8 cellular contexts compared by ENCODE assay signal in genomic region chr4:102263024-102263787, GRCh38.
DNase-seq lines count a peak whose midpoint lies in the region; ATAC-seq and TF ChIP-seq lines count a peak whose summit lies in the region.

No MANE protein-coding gene starts in this region.

- intact Hi-C loops in tibial artery (cut with DNase I; ENCODE audit: low total_unique reads): no loop called here
- intact Hi-C loops in ovary (cut with DNase I): no loop called here

- no peak for TF ChIP-seq EP300 in ovary (IDR thresholded peaks at IDR 0.05)

- TF ChIP-seq POLR2A in ovary (IDR thresholded peaks at IDR 0.05): no peak

- no peaks in the 10 kb centered on the region for H3K9me3 ChIP-seq in adipocyte (ENCODE audit: control insufficient read depth, low read length)
- H3K9me3 ChIP-seq in tibial artery: no peaks in the 10 kb centered on the region
- H3K9me3 ChIP-seq in ovary: no peaks in the 10 kb centered on the region

- H3K27ac ChIP-seq in tibial artery (no peak overlapping the region), ovary (no peak overlapping the region)

- peaks cover 2% of the 10 kb centered on the region for H3K4me1 ChIP-seq in adipocyte (ENCODE audit: control insufficient read depth, insufficient read depth, low read length)
- no peaks in the 10 kb centered on the region for H3K4me1 ChIP-seq in tibial artery
- H3K4me1 ChIP-seq in ovary (ENCODE audit: insufficient read depth): no peaks in the 10 kb centered on the region

- peak; percentile 94 for ATAC-seq in GM18907 (IDR thresholded peaks at IDR 0.05; ENCODE audit: unreplicated experiment)
- ATAC-seq in HG02981 (IDR thresholded peaks at IDR 0.05; ENCODE audit: unreplicated experiment): peak; percentile 89

- no peak overlapping the region for H3K9ac ChIP-seq in adipocyte (ENCODE audit: low read length)

- TF ChIP-seq CTCF in tibial artery (IDR thresholded peaks at IDR 0.05): peak; percentile 40 to 43
- no peak for TF ChIP-seq CTCF in ovary (IDR thresholded peaks at IDR 0.05)

- H3K27me3 ChIP-seq in adipocyte (replicated peaks; ENCODE audit: control insufficient read depth, insufficient read depth, low read length) (no peaks in the 10 kb centered on the region), tibial artery (no peaks in the 10 kb centered on the region), ovary (no peaks in the 10 kb centered on the region)

- WGBS in ovary, 3 donors: 53 to 59% (median 57%) methylated on average over 3 of the region's 3 CpGs

- no peaks in the 10 kb centered on the region for H3K36me3 ChIP-seq in adipocyte (ENCODE audit: control insufficient read depth, insufficient read depth, low read length, severe bottlenecking)
- H3K36me3 ChIP-seq in tibial artery: no peaks in the 10 kb centered on the region
- no peaks in the 10 kb centered on the region for H3K36me3 ChIP-seq in ovary

- H3K4me3 ChIP-seq in adipocyte (ENCODE audit: low read length) (no peak overlapping the region), tibial artery (no peak overlapping the region), ovary (no peak overlapping the region)

- peak; percentile 75 for DNase-seq in DMS153 treated with DMSO at 0.1 percent for 48 hours (lab: John Stamatoyannopoulos, UW; ENCODE audit: unreplicated experiment)
- peak; percentile 8 for DNase-seq in NCI-H2081 treated with DMSO at 0.1 percent for 48 hours (lab: John Stamatoyannopoulos, UW)
- peak; percentile 75 for DNase-seq in adipocyte (ENCODE audit: low read depth)
- peak; percentile 51 for DNase-seq in iris pigment epithelial cell (ENCODE audit: low read depth)
- no peak for DNase-seq in tibial artery
- no peak for DNase-seq in ovary

Comparison
In these comparisons a context has a peak if more than half of its experiments do, and no peak if none do; other contexts are left out.
1. DNase-seq: peak in DMS153 treated with DMSO at 0.1 percent for 48 hours (single experiment), NCI-H2081 treated with DMSO at 0.1 percent for 48 hours (single experiment), adipocyte (single experiment) and iris pigment epithelial cell (single experiment); none in tibial artery (0 of 2) and ovary (0 of 5).
2. CTCF ChIP-seq: peak in tibial artery (2 of 2); none in ovary (0 of 3).